1 cellular context compared by ENCODE assay signal in the genomic region with DNA sequence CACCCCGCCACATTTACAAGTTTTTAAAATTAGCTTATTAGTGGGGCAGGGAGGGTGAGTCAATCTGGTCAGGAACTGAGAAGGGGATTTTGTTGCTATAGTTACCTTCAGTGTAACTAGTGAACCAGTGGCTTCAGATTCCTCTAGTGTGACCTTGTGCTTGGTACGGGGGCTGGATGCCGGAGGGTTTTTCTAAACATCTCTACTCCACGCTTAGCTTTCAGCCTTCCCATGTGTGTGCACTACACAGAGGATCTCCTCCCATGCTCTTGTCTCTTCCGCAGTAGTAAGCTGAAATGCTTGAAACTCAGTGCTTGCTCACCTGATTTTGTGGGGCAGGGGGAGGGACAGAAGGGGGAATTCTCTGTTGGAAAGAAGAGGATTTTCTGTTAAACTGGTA.
TF ChIP-seq lines count a peak whose summit lies in the region.

No MANE protein-coding gene starts in this region.

TF ChIP-seq in H1, 55 proteins besides CTCF, POLR2A, EP300 and RAD21 (continued from another document):
- TF ChIP-seq, protein P1, sequence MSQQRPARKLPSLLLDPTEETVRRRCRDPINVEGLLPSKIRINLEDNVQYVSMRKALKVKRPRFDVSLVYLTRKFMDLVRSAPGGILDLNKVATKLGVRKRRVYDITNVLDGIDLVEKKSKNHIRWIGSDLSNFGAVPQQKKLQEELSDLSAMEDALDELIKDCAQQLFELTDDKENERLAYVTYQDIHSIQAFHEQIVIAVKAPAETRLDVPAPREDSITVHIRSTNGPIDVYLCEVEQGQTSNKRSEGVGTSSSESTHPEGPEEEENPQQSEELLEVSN (IDR thresholded peaks at IDR 0.05): no peak
- no peak for TF ChIP-seq RBBP5 (IDR thresholded peaks at IDR 0.05; ENCODE audit: borderline replicate concordance, low read depth, low read length)
